Comparison of ENCODE assay signal across 28 cellular contexts in genomic region chr15:85129881-85130280, GRCh38.
"Had no signal": no experiment of that assay in that cellular context is flagged by ENCODE, and none has a peak within 500 bp of the region (broad histone marks: within the 10 kb centered on the region; RNA-seq: fewer than 3 reads in every experiment).

No MANE protein-coding gene starts in this region.

- H3K9me3 ChIP-seq: adrenal gland, body of pancreas, stomach, thyroid gland, upper lobe of left lung had no signal

- ATAC-seq: activated CD4-positive, alpha-beta T cell treated with anti-CD3 and anti-CD28 coated beads for 36 hours; activated CD8-positive, alpha-beta memory T cell treated with anti-CD3 and anti-CD28 coated beads, Interleukin-2, amount 10 ng/mL, durations not matched to agents 7 days and 5 days; activated CD8-positive, alpha-beta T cell treated with anti-CD3 and anti-CD28 coated beads, Interleukin-2, amount 10 ng/mL, durations not matched to agents 7 days and 5 days; body of pancreas; esophagus mucosa; heart right ventricle; natural killer cell; stimulated activated memory B cell treated with anti-CD40 and anti-IgM and Interleukin-4, amounts not matched to agents 10 μg/mL and 1 μg/mL and 100 μg/mL, for 72 hours had no signal

- H3K27ac ChIP-seq: adrenal gland, body of pancreas, coronary artery, heart right ventricle, neural progenitor cell, parathyroid adenoma, right atrium auricular region, stomach, thyroid gland, upper lobe of left lung had no signal

- H3K27me3 ChIP-seq: adrenal gland, body of pancreas, heart right ventricle, neural progenitor cell, right atrium auricular region, stomach, thyroid gland, upper lobe of left lung had no signal

- H3K4me1 ChIP-seq: adrenal gland, body of pancreas, neural progenitor cell, parathyroid adenoma, right atrium auricular region, thyroid gland, upper lobe of left lung had no signal

- DNase-seq: activated CD4-positive, alpha-beta T cell treated with anti-CD3 and anti-CD28 coated beads for 36 hours; activated CD4-positive, CD25-positive, alpha-beta regulatory T cell; activated CD8-positive, alpha-beta memory T cell treated with anti-CD3 and anti-CD28 coated beads, Interleukin-2, amount 10 ng/mL, durations not matched to agents 7 days and 5 days; activated CD8-positive, alpha-beta T cell treated with anti-CD3 and anti-CD28 coated beads, Interleukin-2, amount 10 ng/mL, durations not matched to agents 7 days and 5 days; activated naive CD4-positive, alpha-beta T cell; activated naive CD8-positive, alpha-beta T cell treated with anti-CD3 and anti-CD28 coated beads for 36 hours; activated T-cell treated with anti-CD3 and anti-CD28 coated beads, Interleukin-2, amount 50 U/mL, for 48 hours; adrenal gland; aorta; body of pancreas; foreskin fibroblast; heart right ventricle; mesenchymal stem cell; natural killer cell; occipital lobe; stimulated activated CD4-positive, alpha-beta T cell treated with anti-CD3 and anti-CD28 coated beads, Interleukin-1b, Interleukin-23, amount 100 ng/mL, for 48 hours; stimulated activated CD4-positive, alpha-beta T cell treated with anti-CD3 and anti-CD28 coated beads, Interleukin-4, amount 100 ng/mL, for 4 hours; stimulated activated CD8-positive, alpha-beta memory T cell treated with anti-CD3 and anti-CD28 coated beads, Interleukin-4, amount 100 ng/mL, for 48 hours; stomach; thyroid gland; upper lobe of left lung had no signal

- H3K9ac ChIP-seq: neural progenitor cell, parathyroid adenoma had no signal

- H3K4me2 ChIP-seq: neural progenitor cell, smooth muscle cell had no signal

- H3K4me3 ChIP-seq: adrenal gland, body of pancreas, coronary artery, heart right ventricle, neural progenitor cell, right atrium auricular region, smooth muscle cell, stomach, thyroid gland, upper lobe of left lung had no signal

- H3K36me3 ChIP-seq: neural progenitor cell, thyroid gland had no signal
